In genomic region chr1:52549267-52549666, GRCh38 we compare ENCODE assay signal across 31 cellular contexts. TPM values are rescaled to one million over a fixed set of nuclear protein-coding genes. Genes with fewer than 3 reads are reported as not detected.
DNase-seq lines count a peak whose midpoint lies in the region; ATAC-seq, FAIRE-seq and TF ChIP-seq lines count a peak whose summit lies in the region.
"Had no signal": no experiment of that assay in that cellular context is flagged by ENCODE, and none has a peak within 500 bp of the region (broad histone marks: within the 10 kb centered on the region; RNA-seq: fewer than 3 reads in every experiment).

No MANE protein-coding gene starts in this region.

- no peak overlapping the region for H3K4me3 ChIP-seq in SJCRH30
- no peak overlapping the region for H3K4me3 ChIP-seq in lower lobe of right lung
- no peak overlapping the region for H3K4me3 ChIP-seq in left lung
- H3K4me3 ChIP-seq: colonic mucosa, left ventricle myocardium inferior, ovary, skin epidermis had no signal

- H3K36me3 ChIP-seq in SJCRH30 = peaks cover 2% of the 10 kb centered on the region; the same call in 1 of the 2 replicates
- H3K36me3 ChIP-seq in lower lobe of right lung = no peaks in the 10 kb centered on the region
- H3K36me3 ChIP-seq in left lung = no peaks in the 10 kb centered on the region
- H3K36me3 ChIP-seq: colonic mucosa, left ventricle myocardium inferior, ovary had no signal

- intact Hi-C loops in activated B cell treated with CpG ODN at 0.5 μM for 24 hours (cut with micrococcal nuclease) (loop anchor here (5.0 kb wide), 1 partner anchor 37 kb away; no protein-coding TSS in a partner anchor), lower lobe of right lung (cut with DNase I) (no loop called here), left lung (cut with DNase I) (no loop called here)

- H3K27me3 ChIP-seq in SJCRH30 (no peaks in the 10 kb centered on the region), lower lobe of right lung (ENCODE audit: low read depth) (no peaks in the 10 kb centered on the region), left lung (no peaks in the 10 kb centered on the region)
- H3K27me3 ChIP-seq: colonic mucosa, ovary had no signal

- H3K27me3 Mint-ChIP-seq in activated T-cell treated with anti-CD3 and anti-CD28 coated beads, Interleukin-2, amount 50 U/mL, for 72 hours (ENCODE audit: low read depth) = no peaks in the 10 kb centered on the region
- H3K27me3 Mint-ChIP-seq in activated B cell treated with CpG ODN at 0.5 μM for 24 hours (no peaks in the 10 kb centered on the region), nephron (ENCODE audit: low read depth) (no peaks in the 10 kb centered on the region)
- H3K27me3 Mint-ChIP-seq: activated CD4-positive, alpha-beta memory T cell treated with anti-CD3 and anti-CD28 coated beads for 36 hours; natural killer cell treated with Interleukin-12 subunit alpha and Interleukin-12 subunit beta and Interleukin-15 and Interleukin-18, amount 100 ng/mL, for 72 hours; type B pancreatic cell had no signal

- peaks cover 43% of the 10 kb centered on the region for H3K4me1 Mint-ChIP-seq in activated T-cell treated with anti-CD3 and anti-CD28 coated beads, Interleukin-2, amount 50 U/mL, for 72 hours (ENCODE audit: low read depth)
- H3K4me1 Mint-ChIP-seq in activated B cell treated with CpG ODN at 0.5 μM for 24 hours (peaks cover 54% of the 10 kb centered on the region), nephron (peaks cover 22% of the 10 kb centered on the region)

- H3K4me3 Mint-ChIP-seq in activated T-cell treated with anti-CD3 and anti-CD28 coated beads, Interleukin-2, amount 50 U/mL, for 72 hours = peak overlapping the region; percentile 9 to 52
- H3K4me3 Mint-ChIP-seq in activated B cell treated with CpG ODN at 0.5 μM for 24 hours (peak overlapping the region; percentile 5), nephron (peak overlapping the region in 2 of 3 experiments; percentile 2 to 9)
- H3K4me3 Mint-ChIP-seq: activated CD4-positive, alpha-beta memory T cell treated with anti-CD3 and anti-CD28 coated beads for 36 hours; natural killer cell treated with Interleukin-12 subunit alpha and Interleukin-12 subunit beta and Interleukin-15 and Interleukin-18, amount 100 ng/mL, for 72 hours had no signal

- no peak for TF ChIP-seq POLR2A in H54 (IDR thresholded peaks at IDR 0.05; ENCODE audit: low read depth, low read length)

- H3K27ac ChIP-seq in SJCRH30 (no peak overlapping the region), lower lobe of right lung (no peak overlapping the region), left lung (no peak overlapping the region)
- H3K27ac ChIP-seq: colonic mucosa, left ventricle myocardium inferior, ovary, skin epidermis had no signal

- peak overlapping the region; percentile 1 for H3K27ac Mint-ChIP-seq in activated T-cell treated with anti-CD3 and anti-CD28 coated beads, Interleukin-2, amount 50 U/mL, for 72 hours
- H3K27ac Mint-ChIP-seq in activated B cell treated with CpG ODN at 0.5 μM for 24 hours (peak overlapping the region; percentile 7), nephron (peak overlapping the region in 1 of 3 experiments; percentile 10)
- H3K27ac Mint-ChIP-seq: activated CD4-positive, alpha-beta memory T cell treated with anti-CD3 and anti-CD28 coated beads for 36 hours; natural killer cell treated with Interleukin-12 subunit alpha and Interleukin-12 subunit beta and Interleukin-15 and Interleukin-18, amount 100 ng/mL, for 72 hours; type B pancreatic cell had no signal

- POLR2A ChIA-PET in activated B cell treated with CpG ODN at 0.5 μM for 24 hours (lab: Charles Lee) = interaction anchor here (0.8 kb wide), 1 partner anchor 92 kb away, joined by 3 read pairs; no protein-coding TSS in a partner anchor

- H3K9me3 Mint-ChIP-seq in activated T-cell treated with anti-CD3 and anti-CD28 coated beads, Interleukin-2, amount 50 U/mL, for 72 hours = peaks cover 0 to under 1% of the 10 kb centered on the region in 2 donors
- H3K9me3 Mint-ChIP-seq in activated B cell treated with CpG ODN at 0.5 μM for 24 hours = no peaks in the 10 kb centered on the region
- peaks cover 9% of the 10 kb centered on the region for H3K9me3 Mint-ChIP-seq in nephron
- H3K9me3 Mint-ChIP-seq: natural killer cell treated with Interleukin-12 subunit alpha and Interleukin-12 subunit beta and Interleukin-15 and Interleukin-18, amount 100 ng/mL, for 72 hours had no signal

- DNase-seq in activated T-cell treated with anti-CD3 and anti-CD28 coated beads, Interleukin-2, amount 50 U/mL, for 72 hours = no peak
- DNase-seq in activated T-cell treated with anti-CD3 and anti-CD28 coated beads, Interleukin-2, amount 50 U/mL, for 1 hour = no peak
- no peak for DNase-seq in H54 (ENCODE audit: insufficient read length, low spot score)
- DNase-seq in activated B cell treated with CpG ODN at 0.5 μM for 24 hours = no peak
- DNase-seq in SJCRH30 = no peak
- DNase-seq in lower lobe of right lung = no peak
- DNase-seq in left lung = no peak
- DNase-seq: activated CD4-positive, alpha-beta memory T cell treated with anti-CD3 and anti-CD28 coated beads for 36 hours; activated CD4-positive, CD25-positive, alpha-beta regulatory T cell; activated gamma-delta T cell treated with Interleukin-2 at 50 U/mL for 16 hours; Caco-2; colonic mucosa; effector memory CD4-positive, alpha-beta T cell; erythroblast; GF-D8; glutamatergic neuron; left ventricle myocardium inferior; midbrain; MV-4-11; NCI-H146; NCI-H446 treated with DMSO at 0.1 percent for 48 hours; ovary; stimulated activated CD8-positive, alpha-beta memory T cell treated with anti-CD3 and anti-CD28 coated beads, Interleukin-4, amount 100 ng/mL, for 48 hours had no signal

- no peaks in the 10 kb centered on the region; the same call in 1 of the 2 replicates for H3K4me1 ChIP-seq in SJCRH30
- H3K4me1 ChIP-seq in lower lobe of right lung = peaks cover 15% of the 10 kb centered on the region
- H3K4me1 ChIP-seq in left lung = peaks cover 5 to 26% of the 10 kb centered on the region in 2 donors

- FAIRE-seq in H54 (lab: Jason Lieb, UNC) = peak; percentile 69
- FAIRE-seq: A204.1, bronchial epithelial cell, HTR-8/SVneo, islet of Langerhans had no signal

- no peak for ATAC-seq in activated T-cell treated with anti-CD3 and anti-CD28 coated beads, Interleukin-2, amount 50 U/mL, for 72 hours (replicated peaks in 1 of 2)
- ATAC-seq in activated B cell treated with CpG ODN at 0.5 μM for 24 hours (ENCODE audit: low read depth) (no peak), lower lobe of right lung (no peak), left lung (no peak)
- ATAC-seq: natural killer cell treated with Interleukin-12 subunit alpha and Interleukin-12 subunit beta and Interleukin-15 and Interleukin-18, amount 100 ng/mL, for 72 hours had no signal

- H3K36me3 Mint-ChIP-seq in activated T-cell treated with anti-CD3 and anti-CD28 coated beads, Interleukin-2, amount 50 U/mL, for 72 hours (ENCODE audit: insufficient read depth in 2 of 2) = peaks cover 3 to 9% of the 10 kb centered on the region in 2 donors
- peaks cover 20% of the 10 kb centered on the region for H3K36me3 Mint-ChIP-seq in activated B cell treated with CpG ODN at 0.5 μM for 24 hours (ENCODE audit: low read depth)
- peaks cover 29% of the 10 kb centered on the region for H3K36me3 Mint-ChIP-seq in nephron (ENCODE audit: low read depth)
- H3K36me3 Mint-ChIP-seq: natural killer cell treated with Interleukin-12 subunit alpha and Interleukin-12 subunit beta and Interleukin-15 and Interleukin-18, amount 100 ng/mL, for 72 hours had no signal

- CTCF ChIA-PET in activated B cell treated with CpG ODN at 0.5 μM for 24 hours (lab: Charles Lee) = no interaction called here

- TF ChIP-seq CTCF in activated B cell treated with CpG ODN at 0.5 μM for 24 hours (IDR thresholded peaks at IDR 0.05) = no peak
- no peak for TF ChIP-seq CTCF in nephron (IDR thresholded peaks at IDR 0.05; ENCODE audit: unreplicated experiment in 3 of 3)
- TF ChIP-seq CTCF in lower lobe of right lung (IDR thresholded peaks at IDR 0.05) = no peak
- TF ChIP-seq CTCF in left lung (IDR thresholded peaks at IDR 0.05) = no peak

- no peaks in the 10 kb centered on the region for H3K9me3 ChIP-seq in SJCRH30 (replicated peaks)
- no peaks in the 10 kb centered on the region for H3K9me3 ChIP-seq in lower lobe of right lung
- H3K9me3 ChIP-seq in left lung = no peaks in the 10 kb centered on the region
- H3K9me3 ChIP-seq: Caco-2, colonic mucosa, ovary had no signal

RNA-seq across cellular contexts. Expression of gene TUT4, which starts 3.6 kb away (rescaled TPM):
- 100 to 1,000 TPM; 108 to 120 TPM for total RNA-seq in activated T-cell treated with anti-CD3 and anti-CD28 coated beads, Interleukin-2, amount 50 U/mL, for 72 hours
- total RNA-seq in activated B cell treated with CpG ODN at 0.5 μM for 24 hours (143 and 158 TPM in 2 replicates), lower lobe of right lung (52.1 TPM), left lung (10 to 100 TPM; 37.5 to 40.1 TPM)
- 64.9 and 67.8 TPM in 2 replicates for total RNA-seq in SJCRH30 (2014; rRNA removed; shearing (Covaris generic))

RNA-seq across cellular contexts. Expression of gene GPX7, which starts 52.9 kb away (rescaled TPM):
- 10 to 100 TPM; 26.3 to 27.6 TPM for total RNA-seq in activated T-cell treated with anti-CD3 and anti-CD28 coated beads, Interleukin-2, amount 50 U/mL, for 72 hours
- total RNA-seq in activated B cell treated with CpG ODN at 0.5 μM for 24 hours = 20.9 and 22.4 TPM in 2 replicates
- 10.6 and 13.4 TPM in 2 replicates for total RNA-seq in SJCRH30 (2014; rRNA removed; shearing (Covaris generic))
- total RNA-seq in lower lobe of right lung = 4.3 TPM
- total RNA-seq in left lung = 10 to 100 TPM; 12.6 to 22.4 TPM
